ENCODE assay signal across 23 cellular contexts in the genomic region with DNA sequence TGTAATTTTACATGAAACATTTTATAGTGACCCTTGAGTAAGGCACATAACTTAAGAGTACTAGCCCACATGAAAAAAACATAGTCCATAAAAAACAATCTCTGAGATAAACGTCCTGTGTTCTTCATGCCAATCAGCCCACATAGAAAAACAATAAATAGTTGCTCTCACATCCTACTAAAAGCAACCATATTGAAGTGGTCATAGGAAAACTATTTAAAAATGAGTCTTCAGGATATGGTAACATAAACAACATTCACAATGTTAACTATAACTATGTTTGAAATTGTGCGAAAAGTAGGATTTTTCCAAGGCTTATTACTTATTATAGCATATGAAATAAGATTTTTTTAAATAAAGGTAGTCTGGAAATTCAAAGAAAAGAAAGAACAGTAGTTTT.
A peak's percentile ranks its signal among the peaks of the same experiment; 100 is the strongest.
DNase-seq lines count a peak whose midpoint lies in the region; ATAC-seq and TF ChIP-seq lines count a peak whose summit lies in the region.
"Had no signal": no experiment of that assay in that cellular context is flagged by ENCODE, and none has a peak within 500 bp of the region (broad histone marks: within the 10 kb centered on the region; RNA-seq: fewer than 3 reads in every experiment).

No MANE protein-coding gene starts in this region.

- TF ChIP-seq CTCF in PC-3 (conservative IDR thresholded peaks at IDR 0.05; ENCODE audit: low read depth, low read length) (no peak), fibroblast of lung (conservative IDR thresholded peaks at IDR 0.05 in 1 of 2, IDR thresholded peaks at IDR 0.05 in 1 of 2; ENCODE audit: low read depth in 1 of 2, low read length in 2 of 2) (no peak), osteoblast (IDR thresholded peaks at IDR 0.05; ENCODE audit: extremely low read depth, low read depth, low read length) (no peak), GM23338 (conservative IDR thresholded peaks at IDR 0.05; ENCODE audit: low read depth in 2 of 2) (no peak)

- no peaks in the 10 kb centered on the region for H3K27me3 Mint-ChIP-seq in GM23338 (ENCODE audit: insufficient read depth, low read depth, poor library complexity)
- H3K27me3 Mint-ChIP-seq: CD4-positive, alpha-beta memory T cell had no signal

- H3K9me3 ChIP-seq in PC-3 (ENCODE audit: low read length) = no peaks in the 10 kb centered on the region
- H3K9me3 ChIP-seq in fibroblast of lung (ENCODE audit: control insufficient read depth, insufficient read depth, low read depth, low read length) = no peaks in the 10 kb centered on the region
- no peaks in the 10 kb centered on the region for H3K9me3 ChIP-seq in osteoblast (ENCODE audit: low read depth, low read length)
- H3K9me3 ChIP-seq: BLaER1 treated with 17β-estradiol and CSF1 and Interleukin-3, amounts not matched to agents 10 nM and 100 nM; SJSA1 had no signal

- H3K4me3 ChIP-seq in PC-3 (ENCODE audit: low read length) (no peak overlapping the region), fibroblast of lung (replicated peaks in 1 of 4; ENCODE audit: control extremely low read depth in 1 of 4, insufficient read depth in 1 of 4, low read depth in 3 of 4, low read length in 4 of 4) (no peak overlapping the region), osteoblast (ENCODE audit: insufficient read depth, low read length) (no peak overlapping the region), GM23338 (no peak overlapping the region)
- H3K4me3 ChIP-seq: BLaER1 treated with 17β-estradiol and CSF1 and Interleukin-3, amounts not matched to agents 10 nM and 100 nM; SJSA1 had no signal

- no peaks in the 10 kb centered on the region for H3K27me3 ChIP-seq in PC-3 (ENCODE audit: low read length)
- H3K27me3 ChIP-seq in fibroblast of lung (ENCODE audit: control insufficient read depth, insufficient read depth, low read length) = no peaks in the 10 kb centered on the region
- H3K27me3 ChIP-seq in osteoblast (ENCODE audit: insufficient read depth, low read length) = no peaks in the 10 kb centered on the region
- H3K27me3 ChIP-seq in GM23338 (ENCODE audit: insufficient read depth) = no peaks in the 10 kb centered on the region
- H3K27me3 ChIP-seq: BLaER1 treated with 17β-estradiol and CSF1 and Interleukin-3, amounts not matched to agents 10 nM and 100 nM; SJSA1 had no signal

- H3K27ac ChIP-seq in PC-3 (ENCODE audit: low read length) = no peak overlapping the region
- H3K27ac ChIP-seq in fibroblast of lung (ENCODE audit: insufficient read depth, low read length) = no peak overlapping the region
- H3K27ac ChIP-seq in osteoblast (ENCODE audit: low read depth, low read length) = no peak overlapping the region
- H3K27ac ChIP-seq in GM23338 (ENCODE audit: low read depth) = no peak overlapping the region
- H3K27ac ChIP-seq: BLaER1 treated with 17β-estradiol and CSF1 and Interleukin-3, amounts not matched to agents 10 nM and 100 nM; SJSA1 had no signal

- DNase-seq in EL (peak; percentile 23), PC-3 (peak; percentile 26), fibroblast of lung (ENCODE audit: low read depth in 2 of 2) (peak; percentile 10 to 68), osteoblast (ENCODE audit: insufficient read length, low spot score, missing footprints) (peak; percentile 4), anterior cingulate cortex (lab: John Stamatoyannopoulos, UW) (no peak), GM23338 (ENCODE audit: low spot score) (no peak)
- no peak for DNase-seq in activated CD8-positive, alpha-beta memory T cell treated with anti-CD3 and anti-CD28 coated beads, Interleukin-2, amount 50 U/mL, for 48 hours
- DNase-seq: 8988T; CD4-positive, alpha-beta memory T cell; DND-41; GDM1; H7; HFFc6; Kasumi-1; MM.1S; NCI-H1092 treated with DMSO at 0.1 percent for 48 hours; NCI-H2029 treated with DMSO at 0.1 percent for 48 hours; NCI-H526; OCI-M1 had no signal

- H3K4me1 Mint-ChIP-seq in GM23338 = peaks cover 4% of the 10 kb centered on the region; the same call in 1 of the 3 replicates
- H3K4me1 Mint-ChIP-seq: CD4-positive, alpha-beta memory T cell had no signal

- POLR2A ChIA-PET in PC-3 (lab: Charles Lee; ENCODE audit: unreplicated experiment) = no interaction called here

- ATAC-seq in PC-3 = no peak
- no peak for ATAC-seq in GM18873 (IDR thresholded peaks at IDR 0.05; ENCODE audit: low FRiP score, unreplicated experiment)
- ATAC-seq in GM23338 = no peak
- ATAC-seq: Right ventricle myocardium inferior had no signal

- H3K27ac Mint-ChIP-seq in GM23338 = no peak overlapping the region
- H3K27ac Mint-ChIP-seq: CD4-positive, alpha-beta memory T cell; HFFc6 had no signal

- H3K4me1 ChIP-seq in PC-3 (ENCODE audit: insufficient read depth, low read length) (no peaks in the 10 kb centered on the region), fibroblast of lung (ENCODE audit: control insufficient read depth, extremely low read depth, insufficient read depth, low read length) (no peaks in the 10 kb centered on the region), osteoblast (ENCODE audit: insufficient read depth, low read length) (no peaks in the 10 kb centered on the region), GM23338 (ENCODE audit: insufficient read depth) (no peaks in the 10 kb centered on the region)
- H3K4me1 ChIP-seq: BLaER1 treated with 17β-estradiol and CSF1 and Interleukin-3, amounts not matched to agents 10 nM and 100 nM; SJSA1 had no signal

- no peaks in the 10 kb centered on the region for H3K36me3 ChIP-seq in PC-3 (ENCODE audit: low read depth, low read length)
- H3K36me3 ChIP-seq in fibroblast of lung (ENCODE audit: control insufficient read depth, insufficient read depth, low read length) = no peaks in the 10 kb centered on the region
- no peaks in the 10 kb centered on the region for H3K36me3 ChIP-seq in osteoblast (ENCODE audit: insufficient read depth, low read length)
- no peaks in the 10 kb centered on the region for H3K36me3 ChIP-seq in GM23338 (ENCODE audit: insufficient read depth)
- H3K36me3 ChIP-seq: BLaER1 treated with 17β-estradiol and CSF1 and Interleukin-3, amounts not matched to agents 10 nM and 100 nM; SJSA1 had no signal

- H3K79me2 ChIP-seq in PC-3 (ENCODE audit: low read length) = no peaks in the 10 kb centered on the region
- H3K79me2 ChIP-seq in fibroblast of lung (ENCODE audit: control insufficient read depth, insufficient read depth, low read length) = no peaks in the 10 kb centered on the region
- no peaks in the 10 kb centered on the region for H3K79me2 ChIP-seq in osteoblast (ENCODE audit: insufficient read depth, low read length)
- H3K79me2 ChIP-seq in GM23338 (replicated peaks; ENCODE audit: insufficient read depth) = no peaks in the 10 kb centered on the region

- BruUV-seq in PC-3 (replicated peaks; lab: Mats Ljungman, UMichigan) = no TSS peak

- no peaks in the 10 kb centered on the region for H3K36me3 Mint-ChIP-seq in GM23338 (ENCODE audit: low read depth)
- H3K36me3 Mint-ChIP-seq: CD4-positive, alpha-beta memory T cell had no signal

- no peak overlapping the region for H3K4me2 ChIP-seq in PC-3 (ENCODE audit: low read length)
- H3K4me2 ChIP-seq in fibroblast of lung (ENCODE audit: extremely low read depth, insufficient read depth, low read length) = no peak overlapping the region
- no peak overlapping the region for H3K4me2 ChIP-seq in osteoblast (ENCODE audit: insufficient read depth, low read length)
- H3K4me2 ChIP-seq in GM23338 = no peak overlapping the region
- H3K4me2 ChIP-seq: BLaER1 treated with 17β-estradiol and CSF1 and Interleukin-3, amounts not matched to agents 10 nM and 100 nM had no signal

- no peak overlapping the region for H3K9ac ChIP-seq in PC-3 (ENCODE audit: low read length)
- no peak overlapping the region for H3K9ac ChIP-seq in fibroblast of lung (ENCODE audit: insufficient read depth, low read length)
- H3K9ac ChIP-seq: BLaER1 treated with 17β-estradiol and CSF1 and Interleukin-3, amounts not matched to agents 10 nM and 100 nM had no signal

- intact Hi-C loops in PC-3 (cut with micrococcal nuclease) = no loop called here

- no peaks in the 10 kb centered on the region for H3K9me3 Mint-ChIP-seq in GM23338
- H3K9me3 Mint-ChIP-seq: HFFc6 had no signal

- no peaks in the 10 kb centered on the region for H3F3A ChIP-seq in PC-3 (ENCODE audit: low read length, unreplicated experiment)
- no peaks in the 10 kb centered on the region for H3F3A ChIP-seq in GM23338 (replicated peaks; ENCODE audit: low read depth)

- H4K20me1 ChIP-seq in PC-3 (ENCODE audit: low read length) (no peaks in the 10 kb centered on the region), fibroblast of lung (ENCODE audit: control insufficient read depth, extremely low read depth, insufficient read depth, low read length) (no peaks in the 10 kb centered on the region), osteoblast (ENCODE audit: insufficient read depth, low read length) (no peaks in the 10 kb centered on the region), GM23338 (replicated peaks; ENCODE audit: insufficient read depth) (no peaks in the 10 kb centered on the region)
- H4K20me1 ChIP-seq: BLaER1 treated with 17β-estradiol and CSF1 and Interleukin-3, amounts not matched to agents 10 nM and 100 nM had no signal

- H3K9me2 ChIP-seq in PC-3 (replicated peaks; ENCODE audit: low read length) (no peaks in the 10 kb centered on the region), GM23338 (ENCODE audit: insufficient read depth) (no peaks in the 10 kb centered on the region)

- CTCF ChIA-PET in PC-3 (lab: Charles Lee) = no interaction called here

- H2AFZ ChIP-seq in PC-3 (ENCODE audit: low read length) = no peak overlapping the region
- no peak overlapping the region for H2AFZ ChIP-seq in fibroblast of lung (ENCODE audit: low read length)
- no peak overlapping the region for H2AFZ ChIP-seq in osteoblast (ENCODE audit: low read length)
- H2AFZ ChIP-seq in GM23338 = no peak overlapping the region

- H3K4me3 Mint-ChIP-seq in GM23338 = no peak overlapping the region
- H3K4me3 Mint-ChIP-seq: CD4-positive, alpha-beta memory T cell; HFFc6 had no signal

TF ChIP-seq in GM23338, 12 proteins besides CTCF, POLR2A, EP300 and RAD21 (continues in another document):
- TF ChIP-seq CREB1 (CRISPR knock-in tag; IDR thresholded peaks at IDR 0.05; ENCODE audit: low read depth) (no peak), EZH2phosphoT487 (IDR thresholded peaks at IDR 0.05; ENCODE audit: unreplicated experiment) (no peak)
- TF ChIP-seq, protein P1, sequence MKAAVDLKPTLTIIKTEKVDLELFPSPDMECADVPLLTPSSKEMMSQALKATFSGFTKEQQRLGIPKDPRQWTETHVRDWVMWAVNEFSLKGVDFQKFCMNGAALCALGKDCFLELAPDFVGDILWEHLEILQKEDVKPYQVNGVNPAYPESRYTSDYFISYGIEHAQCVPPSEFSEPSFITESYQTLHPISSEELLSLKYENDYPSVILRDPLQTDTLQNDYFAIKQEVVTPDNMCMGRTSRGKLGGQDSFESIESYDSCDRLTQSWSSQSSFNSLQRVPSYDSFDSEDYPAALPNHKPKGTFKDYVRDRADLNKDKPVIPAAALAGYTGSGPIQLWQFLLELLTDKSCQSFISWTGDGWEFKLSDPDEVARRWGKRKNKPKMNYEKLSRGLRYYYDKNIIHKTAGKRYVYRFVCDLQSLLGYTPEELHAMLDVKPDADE (IDR thresholded peaks at IDR 0.05) = no peak

Comparison
In these comparisons a context has a peak if more than half of its experiments do, and no peak if none do; other contexts are left out.
1. DNase-seq: peak in EL (single experiment), PC-3 (single experiment), fibroblast of lung (2 of 2) and osteoblast (single experiment); none in anterior cingulate cortex (0 of 58), activated CD8-positive, alpha-beta memory T cell treated with anti-CD3 and anti-CD28 coated beads, Interleukin-2, amount 50 U/mL, for 48 hours (single experiment) and GM23338 (single experiment).